ENCODE assay signal across 1 cellular context in the genomic region with DNA sequence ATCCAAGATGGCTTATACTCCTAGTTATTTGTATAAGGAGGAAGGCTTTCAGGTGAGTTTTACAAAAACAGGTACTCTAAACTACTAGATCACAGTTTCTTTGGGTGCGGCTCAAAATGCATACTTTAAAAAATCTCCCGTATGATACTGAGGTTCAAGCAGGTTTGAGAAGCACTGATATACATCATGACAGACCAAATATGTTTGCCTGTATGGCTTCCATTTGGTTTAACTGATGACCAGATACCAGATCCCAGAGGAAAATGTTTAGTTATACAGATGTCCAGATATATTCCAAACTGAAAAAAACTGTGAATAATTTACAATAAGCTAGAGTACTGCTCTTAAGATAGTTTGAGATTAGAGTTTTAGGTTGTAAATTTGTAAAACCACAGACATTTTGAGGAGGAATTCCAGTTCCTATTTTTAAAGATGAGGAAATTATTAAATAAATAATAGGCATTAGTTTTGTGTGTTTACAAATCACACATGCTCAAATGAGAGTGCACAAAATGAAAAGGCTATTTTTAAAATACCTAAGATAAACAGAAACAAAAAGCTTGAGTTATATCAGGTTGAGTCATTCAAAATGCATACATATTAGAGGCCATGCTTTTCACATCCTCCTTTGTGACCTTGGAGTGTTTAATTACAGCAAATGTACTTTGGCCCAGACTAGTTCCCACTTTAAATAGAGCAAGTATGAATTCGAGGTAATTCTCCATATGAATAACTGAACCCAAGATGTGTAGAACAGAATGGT.
TF ChIP-seq lines count a peak whose summit lies in the region.

No MANE protein-coding gene starts in this region.

TF ChIP-seq in HCT116, 20 proteins besides CTCF, POLR2A, EP300 and RAD21 (continued from another document):
- TF ChIP-seq, protein P1, sequence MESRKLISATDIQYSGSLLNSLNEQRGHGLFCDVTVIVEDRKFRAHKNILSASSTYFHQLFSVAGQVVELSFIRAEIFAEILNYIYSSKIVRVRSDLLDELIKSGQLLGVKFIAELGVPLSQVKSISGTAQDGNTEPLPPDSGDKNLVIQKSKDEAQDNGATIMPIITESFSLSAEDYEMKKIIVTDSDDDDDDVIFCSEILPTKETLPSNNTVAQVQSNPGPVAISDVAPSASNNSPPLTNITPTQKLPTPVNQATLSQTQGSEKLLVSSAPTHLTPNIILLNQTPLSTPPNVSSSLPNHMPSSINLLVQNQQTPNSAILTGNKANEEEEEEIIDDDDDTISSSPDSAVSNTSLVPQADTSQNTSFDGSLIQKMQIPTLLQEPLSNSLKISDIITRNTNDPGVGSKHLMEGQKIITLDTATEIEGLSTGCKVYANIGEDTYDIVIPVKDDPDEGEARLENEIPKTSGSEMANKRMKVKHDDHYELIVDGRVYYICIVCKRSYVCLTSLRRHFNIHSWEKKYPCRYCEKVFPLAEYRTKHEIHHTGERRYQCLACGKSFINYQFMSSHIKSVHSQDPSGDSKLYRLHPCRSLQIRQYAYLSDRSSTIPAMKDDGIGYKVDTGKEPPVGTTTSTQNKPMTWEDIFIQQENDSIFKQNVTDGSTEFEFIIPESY (IDR thresholded peaks at IDR 0.05; ENCODE audit: extremely low read depth, insufficient replicate concordance, low read length), result no peak
- no peak for TF ChIP-seq TCF7L2 (IDR thresholded peaks at IDR 0.05; ENCODE audit: borderline replicate concordance, extremely low read depth, insufficient read depth, insufficient read length)
- TF ChIP-seq POLR2AphosphoS5 (IDR thresholded peaks at IDR 0.05; ENCODE audit: low read depth, low read length), result no peak
- TF ChIP-seq CEBPB (IDR thresholded peaks at IDR 0.05; ENCODE audit: low read depth), result no peak
- TF ChIP-seq FOSL1 (IDR thresholded peaks at IDR 0.05; ENCODE audit: low read depth), result no peak
- TF ChIP-seq YY1 (IDR thresholded peaks at IDR 0.05; ENCODE audit: extremely low read depth, insufficient replicate concordance, low read depth, low read length), result no peak
- TF ChIP-seq SP1 (IDR thresholded peaks at IDR 0.05; ENCODE audit: low read depth), result no peak
- no peak for TF ChIP-seq ELF1 (IDR thresholded peaks at IDR 0.05; ENCODE audit: borderline replicate concordance, low read depth)
